28 cellular contexts compared by ENCODE assay signal in the genomic region with DNA sequence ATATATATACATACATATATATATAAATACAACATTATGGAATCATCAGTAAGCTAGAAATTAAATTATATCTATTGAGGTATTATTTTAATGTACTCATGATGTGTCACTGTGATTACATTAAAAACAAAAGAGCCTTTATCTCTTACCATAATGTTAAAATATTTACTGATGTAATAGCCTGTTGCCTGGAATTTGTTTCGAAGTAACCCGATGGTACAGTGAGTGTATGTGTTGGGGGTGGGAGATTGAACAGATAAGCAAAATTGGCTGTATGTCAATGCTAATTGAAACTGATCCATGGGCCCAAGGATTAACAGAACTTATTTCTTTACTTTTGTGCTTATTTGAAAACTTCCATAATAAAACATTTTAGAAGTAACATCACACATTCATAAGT.
A peak's percentile ranks its signal among the peaks of the same experiment; 100 is the strongest.
DNase-seq lines count a peak whose midpoint lies in the region; ATAC-seq and TF ChIP-seq lines count a peak whose summit lies in the region.
"Had no signal": no experiment of that assay in that cellular context is flagged by ENCODE, and none has a peak within 500 bp of the region (broad histone marks: within the 10 kb centered on the region; RNA-seq: fewer than 3 reads in every experiment).

No MANE protein-coding gene starts in this region.

- no peak for TF ChIP-seq CTCF in SK-N-SH (IDR thresholded peaks at IDR 0.05)
- TF ChIP-seq CTCF in choroid plexus epithelial cell (conservative IDR thresholded peaks at IDR 0.05; ENCODE audit: low read depth, low read length) = no peak
- TF ChIP-seq CTCF in retinal pigment epithelial cell (conservative IDR thresholded peaks at IDR 0.05; ENCODE audit: low read depth, low read length) = no peak

- H3K79me2 ChIP-seq in SK-N-SH (ENCODE audit: insufficient read depth) = no peaks in the 10 kb centered on the region
- H3K79me2 ChIP-seq: parathyroid adenoma had no signal

- CTCF ChIA-PET in SK-N-SH (lab: Yijun Ruan, JAX) = no interaction called here

- H3K4me1 ChIP-seq in SK-N-SH (ENCODE audit: control insufficient read depth in 1 of 2, insufficient read depth in 2 of 2, low read depth in 1 of 2, low read length in 1 of 2) = peaks cover 0 to 8% of the 10 kb centered on the region in 2 experiments; a peak in 1 of 4 replicates
- H3K4me1 ChIP-seq: heart right ventricle, parathyroid adenoma, upper lobe of left lung had no signal

- no peak overlapping the region for H3K4me3 ChIP-seq in SK-N-SH (ENCODE audit: low read depth in 2 of 2, low read length in 1 of 2)
- no peak overlapping the region for H3K4me3 ChIP-seq in choroid plexus epithelial cell (ENCODE audit: low read depth, low read length)
- H3K4me3 ChIP-seq in retinal pigment epithelial cell (ENCODE audit: low read length) = no peak overlapping the region
- H3K4me3 ChIP-seq: heart right ventricle, upper lobe of left lung had no signal

- no peak overlapping the region for H3K9ac ChIP-seq in SK-N-SH
- H3K9ac ChIP-seq: KMS-11, parathyroid adenoma had no signal

- no peak overlapping the region for H3K4me2 ChIP-seq in SK-N-SH
- H3K4me2 ChIP-seq: KMS-11 had no signal

- DNase-seq in NCI-H226 (peak; percentile 65), SK-N-SH (peak; percentile 8), choroid plexus epithelial cell (ENCODE audit: low read depth) (peak; percentile 81), retinal pigment epithelial cell (ENCODE audit: low read depth) (peak; percentile 52), ecto neural progenitor cell (ENCODE audit: low spot score) (no peak)
- DNase-seq in activated naive CD4-positive, alpha-beta T cell treated with anti-CD3 and anti-CD28 coated beads, Interleukin-2, amount 50 U/mL, for 16 hours = no peak
- DNase-seq: activated CD4-positive, alpha-beta T cell treated with anti-CD3 and anti-CD28 coated beads for 1 hour; activated CD8-positive, alpha-beta T cell treated with anti-CD3 and anti-CD28 coated beads, Interleukin-2, amount 10 ng/mL, durations not matched to agents 7 days and 5 days; activated effector memory CD4-positive, alpha-beta T cell treated with Interleukin-2 at 50 U/mL for 16 hours; activated naive CD8-positive, alpha-beta T cell treated with anti-CD3 and anti-CD28 coated beads for 36 hours; CD4-positive, CD25-positive, alpha-beta regulatory T cell; cerebellar nuclear complex; effector CD4-positive, alpha-beta T cell; EL; foreskin melanocyte; heart right ventricle; NCI-H1436; NCI-H510A; NK-92 treated with Interleukin-12 subunit alpha and Interleukin-12 subunit beta, amount 100 ng/mL, for 24 hours; SIG-M5; stimulated activated naive B cell treated with anti-CD40 and anti-IgM and Interleukin-4, amounts not matched to agents 10 μg/mL and 1 μg/mL and 100 μg/mL, for 72 hours; upper lobe of left lung had no signal

- no peaks in the 10 kb centered on the region for H4K20me1 ChIP-seq in SK-N-SH (ENCODE audit: insufficient read depth)

- H3K9me2 ChIP-seq in SK-N-SH = no peaks in the 10 kb centered on the region

- no peaks in the 10 kb centered on the region for H3K27me3 ChIP-seq in SK-N-SH (ENCODE audit: insufficient read depth)
- H3K27me3 ChIP-seq: heart right ventricle, upper lobe of left lung had no signal

- no peak overlapping the region for H2AFZ ChIP-seq in SK-N-SH (ENCODE audit: low read depth)
- H2AFZ ChIP-seq: parathyroid adenoma had no signal

- ATAC-seq in HG03139 (IDR thresholded peaks at IDR 0.05; ENCODE audit: unreplicated experiment) = no peak
- ATAC-seq: activated CD8-positive, alpha-beta T cell treated with anti-CD3 and anti-CD28 coated beads, Interleukin-2, amount 10 ng/mL, durations not matched to agents 7 days and 5 days; heart right ventricle; Panc1; sciatic nerve; stimulated activated naive B cell treated with anti-CD40 and anti-IgM and Interleukin-4, amounts not matched to agents 10 μg/mL and 1 μg/mL and 100 μg/mL, for 72 hours had no signal

- 21% methylated on average over 2 of the region's 2 CpGs for WGBS in SK-N-SH (ENCODE audit: low lambda C conversion rate)

- no peaks in the 10 kb centered on the region for H3K36me3 ChIP-seq in SK-N-SH (replicated peaks in 1 of 2; ENCODE audit: control insufficient read depth in 1 of 2, insufficient read depth in 2 of 2, low read length in 1 of 2)
- H3K36me3 ChIP-seq: heart right ventricle, upper lobe of left lung had no signal

- H3K27ac ChIP-seq in SK-N-SH (ENCODE audit: low read depth in 2 of 2, low read length in 1 of 2) = no peak overlapping the region
- H3K27ac ChIP-seq: epithelial cell of prostate, heart right ventricle, KMS-11, parathyroid adenoma, upper lobe of left lung had no signal

- peak in 1 of 2 experiments; percentile 72; a peak in 1 of 4 replicates for TF ChIP-seq EP300 in SK-N-SH (IDR thresholded peaks at IDR 0.05; ENCODE audit: borderline replicate concordance in 1 of 2, low read depth in 1 of 2, low read length in 1 of 2)

- TF ChIP-seq RAD21 in SK-N-SH (IDR thresholded peaks at IDR 0.05; ENCODE audit: low read length) = no peak

- H3F3A ChIP-seq in SK-N-SH (replicated peaks; ENCODE audit: insufficient read depth) = peaks cover 10% of the 10 kb centered on the region

- POLR2A ChIA-PET in SK-N-SH (lab: Yijun Ruan, JAX) = no interaction called here

- H3K9me3 ChIP-seq in SK-N-SH = no peaks in the 10 kb centered on the region
- H3K9me3 ChIP-seq: heart right ventricle, upper lobe of left lung had no signal

TF ChIP-seq in SK-N-SH, 30 proteins besides CTCF, POLR2A, EP300 and RAD21:
- TF ChIP-seq FOSL2 (IDR thresholded peaks at IDR 0.05; ENCODE audit: borderline replicate concordance, low read depth) (peak; percentile 29; the same call in 1 of the 2 replicates), EZH2phosphoT487 (IDR thresholded peaks at IDR 0.05; ENCODE audit: borderline replicate concordance, low read depth) (no peak), JUND (IDR thresholded peaks at IDR 0.05) (peak; percentile 61), NFIC (IDR thresholded peaks at IDR 0.05; ENCODE audit: borderline replicate concordance) (peak; percentile 62), FOXJ3 (CRISPR knock-in tag; IDR thresholded peaks at IDR 0.05) (no peak), TCF12 (IDR thresholded peaks at IDR 0.05) (peak; percentile 82), FOXM1 (IDR thresholded peaks at IDR 0.05; ENCODE audit: low read depth) (no peak), RFX5 (IDR thresholded peaks at IDR 0.05; ENCODE audit: low read length) (no peak), RCOR1 (IDR thresholded peaks at IDR 0.05; ENCODE audit: low read length) (no peak), POLR2AphosphoS5 (IDR thresholded peaks at IDR 0.05; ENCODE audit: low read depth, low read length) (no peak), YY1 (IDR thresholded peaks at IDR 0.05; ENCODE audit: low read depth) (no peak), RXRA (IDR thresholded peaks at IDR 0.05; ENCODE audit: borderline replicate concordance, low read depth) (peak; percentile 31; the same call in 1 of the 2 replicates), TEAD4 (IDR thresholded peaks at IDR 0.05; ENCODE audit: borderline replicate concordance, insufficient read depth) (peak; percentile 53; the same call in 1 of the 2 replicates), GATA2 (CRISPR knock-in tag; IDR thresholded peaks at IDR 0.05) (no peak)
- TF ChIP-seq, protein P1, sequence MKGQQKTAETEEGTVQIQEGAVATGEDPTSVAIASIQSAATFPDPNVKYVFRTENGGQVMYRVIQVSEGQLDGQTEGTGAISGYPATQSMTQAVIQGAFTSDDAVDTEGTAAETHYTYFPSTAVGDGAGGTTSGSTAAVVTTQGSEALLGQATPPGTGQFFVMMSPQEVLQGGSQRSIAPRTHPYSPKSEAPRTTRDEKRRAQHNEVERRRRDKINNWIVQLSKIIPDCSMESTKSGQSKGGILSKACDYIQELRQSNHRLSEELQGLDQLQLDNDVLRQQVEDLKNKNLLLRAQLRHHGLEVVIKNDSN (IDR thresholded peaks at IDR 0.05; ENCODE audit: borderline replicate concordance, low read depth) = no peak
- TF ChIP-seq, protein P2, sequence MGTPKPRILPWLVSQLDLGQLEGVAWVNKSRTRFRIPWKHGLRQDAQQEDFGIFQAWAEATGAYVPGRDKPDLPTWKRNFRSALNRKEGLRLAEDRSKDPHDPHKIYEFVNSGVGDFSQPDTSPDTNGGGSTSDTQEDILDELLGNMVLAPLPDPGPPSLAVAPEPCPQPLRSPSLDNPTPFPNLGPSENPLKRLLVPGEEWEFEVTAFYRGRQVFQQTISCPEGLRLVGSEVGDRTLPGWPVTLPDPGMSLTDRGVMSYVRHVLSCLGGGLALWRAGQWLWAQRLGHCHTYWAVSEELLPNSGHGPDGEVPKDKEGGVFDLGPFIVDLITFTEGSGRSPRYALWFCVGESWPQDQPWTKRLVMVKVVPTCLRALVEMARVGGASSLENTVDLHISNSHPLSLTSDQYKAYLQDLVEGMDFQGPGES (IDR thresholded peaks at IDR 0.05; ENCODE audit: low read depth, low read length) = no peak
- TF ChIP-seq, protein P3, sequence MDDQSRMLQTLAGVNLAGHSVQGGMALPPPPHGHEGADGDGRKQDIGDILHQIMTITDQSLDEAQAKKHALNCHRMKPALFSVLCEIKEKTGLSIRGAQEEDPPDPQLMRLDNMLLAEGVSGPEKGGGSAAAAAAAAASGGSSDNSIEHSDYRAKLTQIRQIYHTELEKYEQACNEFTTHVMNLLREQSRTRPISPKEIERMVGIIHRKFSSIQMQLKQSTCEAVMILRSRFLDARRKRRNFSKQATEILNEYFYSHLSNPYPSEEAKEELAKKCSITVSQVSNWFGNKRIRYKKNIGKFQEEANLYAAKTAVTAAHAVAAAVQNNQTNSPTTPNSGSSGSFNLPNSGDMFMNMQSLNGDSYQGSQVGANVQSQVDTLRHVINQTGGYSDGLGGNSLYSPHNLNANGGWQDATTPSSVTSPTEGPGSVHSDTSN (IDR thresholded peaks at IDR 0.05) = peak; percentile 67

Comparison
In these comparisons a context has a peak if more than half of its experiments do, and no peak if none do; other contexts are left out.
1. DNase-seq: peak in NCI-H226 (single experiment), SK-N-SH (single experiment), choroid plexus epithelial cell (single experiment) and retinal pigment epithelial cell (single experiment); none in ecto neural progenitor cell (single experiment) and activated naive CD4-positive, alpha-beta T cell treated with anti-CD3 and anti-CD28 coated beads, Interleukin-2, amount 50 U/mL, for 16 hours (single experiment).